1 cellular context compared by ENCODE assay signal in genomic region chr7:23385120-23385519, GRCh38.
TF ChIP-seq lines count a peak whose summit lies in the region.

No MANE protein-coding gene starts in this region.

TF ChIP-seq in WTC11, 78 proteins besides CTCF, POLR2A, EP300 and RAD21 (continued from another document):
- TF ChIP-seq, protein P1, sequence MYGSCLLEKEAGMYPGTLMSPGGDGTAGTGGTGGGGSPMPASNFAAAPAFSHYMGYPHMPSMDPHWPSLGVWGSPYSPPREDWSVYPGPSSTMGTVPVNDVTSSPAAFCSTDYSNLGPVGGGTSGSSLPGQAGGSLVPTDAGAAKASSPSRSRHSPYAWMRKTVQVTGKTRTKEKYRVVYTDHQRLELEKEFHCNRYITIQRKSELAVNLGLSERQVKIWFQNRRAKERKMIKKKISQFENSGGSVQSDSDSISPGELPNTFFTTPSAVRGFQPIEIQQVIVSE (CRISPR knock-in tag; IDR thresholded peaks at IDR 0.05; ENCODE audit: borderline replicate concordance): no peak
- TF ChIP-seq ZBTB21 (CRISPR knock-in tag; IDR thresholded peaks at IDR 0.05; ENCODE audit: borderline replicate concordance) (no peak), ZBTB43 (CRISPR knock-in tag; IDR thresholded peaks at IDR 0.05) (no peak), MAX (CRISPR knock-in tag; IDR thresholded peaks at IDR 0.05) (no peak), RORB (CRISPR knock-in tag; IDR thresholded peaks at IDR 0.05) (no peak), HMGA2 (CRISPR knock-in tag; IDR thresholded peaks at IDR 0.05) (no peak), ZNF281 (CRISPR knock-in tag; IDR thresholded peaks at IDR 0.05) (no peak), NFATC4 (CRISPR knock-in tag; IDR thresholded peaks at IDR 0.05) (no peak), SMAD4 (CRISPR knock-in tag; IDR thresholded peaks at IDR 0.05) (no peak), TEAD1 (CRISPR knock-in tag; IDR thresholded peaks at IDR 0.05) (no peak), NFE2L1 (CRISPR knock-in tag; IDR thresholded peaks at IDR 0.05) (no peak)
